ENCODE assay signal across 8 cellular contexts in the genomic region with DNA sequence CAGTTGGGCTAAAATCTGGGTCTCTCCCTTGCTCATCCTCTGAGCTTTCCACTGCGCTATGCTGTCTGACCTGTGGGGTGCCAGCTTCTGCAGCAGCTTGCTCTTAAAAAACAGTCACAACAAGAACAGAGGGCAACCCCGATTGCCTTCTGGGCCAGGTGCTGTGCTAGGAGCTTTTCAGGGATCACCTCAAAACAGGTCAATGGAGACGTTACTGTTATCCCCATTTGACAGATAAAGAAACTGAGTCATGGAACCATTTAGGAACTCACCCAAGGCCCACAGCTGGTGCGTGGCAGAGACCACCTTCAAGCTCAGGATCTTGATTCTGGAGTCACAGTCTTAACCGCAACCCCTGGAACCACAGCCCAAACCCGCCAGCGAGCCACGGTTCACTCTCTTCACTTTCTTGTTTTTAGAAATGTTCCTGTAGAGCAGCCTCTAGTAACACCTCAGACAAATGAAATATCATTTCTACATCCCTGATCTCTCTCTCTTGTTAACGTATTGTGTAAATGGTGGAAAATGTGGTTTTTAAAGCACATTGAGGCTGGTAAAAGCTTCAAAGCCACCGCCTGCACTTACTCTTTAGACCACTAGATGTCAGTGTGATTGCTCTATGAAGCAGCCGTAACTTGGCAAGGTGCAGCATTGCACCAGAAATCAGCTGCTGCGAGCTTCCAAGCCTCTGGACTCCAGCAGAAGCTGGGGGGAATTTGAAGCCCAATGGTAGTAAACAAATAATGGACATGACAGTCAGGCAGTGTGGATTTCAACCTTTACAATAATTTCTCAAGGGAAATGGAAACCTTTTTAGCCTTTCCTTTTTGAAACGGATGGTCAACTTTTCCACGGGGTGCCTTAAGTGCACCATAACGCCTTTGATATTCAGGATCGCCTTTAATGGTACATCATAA. TPM values are rescaled to one million over a fixed set of nuclear protein-coding genes. Genes with fewer than 3 reads are reported as not detected.
DNase-seq lines count a peak whose midpoint lies in the region; ATAC-seq, FAIRE-seq and TF ChIP-seq lines count a peak whose summit lies in the region.

No MANE protein-coding gene starts in this region.

- no peak for TF ChIP-seq EP300 in A549 (IDR thresholded peaks at IDR 0.05)

- peak; percentile 46 for FAIRE-seq in A549 (lab: Jason Lieb, UNC)
- no peak for FAIRE-seq in bronchial epithelial cell (lab: Jason Lieb, UNC)
- FAIRE-seq in keratinocyte (lab: Jason Lieb, UNC) = peak; percentile 89

- no peak overlapping the region for H2AFZ ChIP-seq in keratinocyte (ENCODE audit: control insufficient read depth, low read length)

- H3K4me3 ChIP-seq in A549 (no peak overlapping the region), WI38 (ENCODE audit: low read depth, low read length) (no peak overlapping the region), bronchial epithelial cell (ENCODE audit: low read depth, low read length) (no peak overlapping the region), keratinocyte (ENCODE audit: control insufficient read depth in 2 of 3, extremely low read depth in 1 of 3, insufficient read depth in 2 of 3, low read depth in 1 of 3, low read length in 3 of 3) (no peak overlapping the region)

- POLR2A ChIA-PET in A549 (lab: Yijun Ruan, JAX) = interaction anchor here (1.4 kb wide), 1 partner anchor 158 kb away, joined by 4 read pairs; no protein-coding TSS in a partner anchor

- DNase-seq in A549 (ENCODE audit: low read depth in 1 of 2, low spot score in 1 of 2) (peak; percentile 76 to 83), NCI-H2227 treated with DMSO at 0.1 percent for 48 hours (lab: John Stamatoyannopoulos, UW) (peak; percentile 40), bronchial epithelial cell (ENCODE audit: low read depth) (peak; percentile 72), keratinocyte (ENCODE audit: low read depth, low spot score) (no peak)
- DNase-seq in stimulated activated CD4-positive, alpha-beta T cell treated with anti-CD3 and anti-CD28 coated beads, Interleukin-15, amount 100 ng/mL, for 24 hours = peak; percentile 84

- ATAC-seq in A549 (peak; percentile 80 to 90), GM18517 (IDR thresholded peaks at IDR 0.05; ENCODE audit: unreplicated experiment) (peak; percentile 85), HG03064 (IDR thresholded peaks at IDR 0.05; ENCODE audit: low read depth, unreplicated experiment) (peak; percentile 79)

- no peaks in the 10 kb centered on the region for H3K36me3 ChIP-seq in bronchial epithelial cell (ENCODE audit: control insufficient read depth, insufficient read depth, low read length)
- no peaks in the 10 kb centered on the region for H3K36me3 ChIP-seq in keratinocyte (ENCODE audit: control insufficient read depth in 2 of 2, extremely low read depth in 1 of 2, insufficient read depth in 2 of 2, low read length in 2 of 2)

- no peaks in the 10 kb centered on the region for H3K9me1 ChIP-seq in keratinocyte (ENCODE audit: control insufficient read depth, extremely low read depth, insufficient read depth, low read length)

- H3K4me2 ChIP-seq in A549 (no peak overlapping the region), keratinocyte (ENCODE audit: control insufficient read depth, extremely low read depth, insufficient read depth, low read depth, low read length) (no peak overlapping the region)

- H3K27me3 ChIP-seq in bronchial epithelial cell (ENCODE audit: control insufficient read depth, insufficient read depth, low read length) (no peaks in the 10 kb centered on the region), keratinocyte (ENCODE audit: control insufficient read depth, extremely low read depth, insufficient read depth, low read length) (no peaks in the 10 kb centered on the region)

- H3K9me3 ChIP-seq in A549 (no peaks in the 10 kb centered on the region), keratinocyte (ENCODE audit: control insufficient read depth, low read depth, low read length) (no peaks in the 10 kb centered on the region)

- no peaks in the 10 kb centered on the region for H4K20me1 ChIP-seq in keratinocyte (ENCODE audit: control insufficient read depth, extremely low read depth, insufficient read depth, low read length)

- H3K27ac ChIP-seq in A549 (peak overlapping the region in 1 of 2 experiments; percentile 34; a peak in 2 of 6 replicates), keratinocyte (ENCODE audit: control insufficient read depth, insufficient read depth, low read length) (no peak overlapping the region)

- TF ChIP-seq POLR2A in A549 (IDR thresholded peaks at IDR 0.05; ENCODE audit: low read length) = no peak

- TF ChIP-seq CTCF in A549 (IDR thresholded peaks at IDR 0.05) = peak; percentile 89
- peak; percentile 92 for TF ChIP-seq CTCF in WI38 (IDR thresholded peaks at IDR 0.05; ENCODE audit: low read depth, low read length)
- peak; percentile 86 for TF ChIP-seq CTCF in bronchial epithelial cell (IDR thresholded peaks at IDR 0.05; ENCODE audit: insufficient read depth, low read length, severe bottlenecking)
- peak; percentile 86 to 98 (median 91) for TF ChIP-seq CTCF in keratinocyte (optimal IDR thresholded peaks at IDR 0.05 in 1 of 3, IDR thresholded peaks at IDR 0.05 in 1 of 3, conservative IDR thresholded peaks at IDR 0.05 in 1 of 3; ENCODE audit: extremely low read depth in 1 of 3, insufficient read depth in 2 of 3, low read length in 3 of 3)

- peaks cover 11% of the 10 kb centered on the region for H3K4me1 ChIP-seq in A549
- H3K4me1 ChIP-seq in keratinocyte (ENCODE audit: control insufficient read depth, extremely low read depth, insufficient read depth, low read length) = peaks cover 13% of the 10 kb centered on the region

- dilution Hi-C loops in keratinocyte (cut with MboI; ENCODE audit: extremely low pct_ligation_motif_present, low sequenced_read_pairs) = no loop called here

- H3K9ac ChIP-seq in keratinocyte (ENCODE audit: control insufficient read depth, extremely low read depth, insufficient read depth, low read length) = no peak overlapping the region

- H3K79me2 ChIP-seq in keratinocyte (ENCODE audit: control insufficient read depth, insufficient read depth, low read length) = no peaks in the 10 kb centered on the region

- TF ChIP-seq RAD21 in A549 (conservative IDR thresholded peaks at IDR 0.05 in 1 of 2, IDR thresholded peaks at IDR 0.05 in 1 of 2) = peak; percentile 91 to 93

- 61% methylated on average over 16 of the region's 16 CpGs for WGBS in A549 (ENCODE audit: missing lambda C conversion rate)

- CTCF ChIA-PET in A549 (lab: Yijun Ruan, JAX) = interaction anchor here (0.5 to 7.7 kb wide), 83 partner anchors 9 to 946 kb away, joined by 3 to 107 read pairs (median 4); a partner anchor contains a TSS

TF ChIP-seq in A549, 52 proteins besides CTCF, POLR2A, EP300 and RAD21:
- no peak for TF ChIP-seq FOSB (CRISPR knock-in tag; IDR thresholded peaks at IDR 0.05)
- no peak for TF ChIP-seq MAFK (IDR thresholded peaks at IDR 0.05; ENCODE audit: partially characterized antibody)
- no peak for TF ChIP-seq RFX5 (IDR thresholded peaks at IDR 0.05)
- TF ChIP-seq FOSL2 (IDR thresholded peaks at IDR 0.05) = no peak
- no peak for TF ChIP-seq FOSL2 (CRISPR knock-in tag; IDR thresholded peaks at IDR 0.05)
- peak; percentile 12 to 28; a peak in 1 of 4 replicates for TF ChIP-seq CEBPB (IDR thresholded peaks at IDR 0.05)
- TF ChIP-seq, protein P1, sequence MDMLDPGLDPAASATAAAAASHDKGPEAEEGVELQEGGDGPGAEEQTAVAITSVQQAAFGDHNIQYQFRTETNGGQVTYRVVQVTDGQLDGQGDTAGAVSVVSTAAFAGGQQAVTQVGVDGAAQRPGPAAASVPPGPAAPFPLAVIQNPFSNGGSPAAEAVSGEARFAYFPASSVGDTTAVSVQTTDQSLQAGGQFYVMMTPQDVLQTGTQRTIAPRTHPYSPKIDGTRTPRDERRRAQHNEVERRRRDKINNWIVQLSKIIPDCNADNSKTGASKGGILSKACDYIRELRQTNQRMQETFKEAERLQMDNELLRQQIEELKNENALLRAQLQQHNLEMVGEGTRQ (IDR thresholded peaks at IDR 0.05) = no peak
- TF ChIP-seq HDAC2 (IDR thresholded peaks at IDR 0.05) = no peak
- TF ChIP-seq NFE2L2 (conservative IDR thresholded peaks at IDR 0.05; ENCODE audit: low read length) = no peak
- TF ChIP-seq EHF (CRISPR knock-in tag; IDR thresholded peaks at IDR 0.05) = no peak
- no peak for TF ChIP-seq CBX8 (IDR thresholded peaks at IDR 0.05)
- peak; percentile 92 for TF ChIP-seq SMC3 (IDR thresholded peaks at IDR 0.05)
- TF ChIP-seq, protein P2, sequence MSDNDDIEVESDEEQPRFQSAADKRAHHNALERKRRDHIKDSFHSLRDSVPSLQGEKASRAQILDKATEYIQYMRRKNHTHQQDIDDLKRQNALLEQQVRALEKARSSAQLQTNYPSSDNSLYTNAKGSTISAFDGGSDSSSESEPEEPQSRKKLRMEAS (IDR thresholded peaks at IDR 0.05) = 0 out of 2 replicates have a peak, but pooled peaks have one; percentile 33

RNA-seq across cellular contexts. Expression of a gene that starts 1.7 kb away (rescaled TPM):
- 20.2 and 34.6 TPM in 2 replicates for polyA plus RNA-seq in A549 (2011; rRNA removed)
- polyA plus RNA-seq in A549 (2012; cell fraction: cytosol; rRNA removed) = 2.6 and 2.8 TPM in 2 replicates
- polyA plus RNA-seq in A549 (2012; cell fraction: nucleus; rRNA removed) = 1.7 and 3.2 TPM in 2 replicates
- 5.9 to 8.0 TPM (median 7.4 TPM) in 3 replicates for polyA plus RNA-seq in A549 (2017; fragmentation: RNase III; extraction: RNeasy Plus Mini Kit Qiagen cat#74134 plus additional on column Dnase treatment)
- 4.9 and 6.4 TPM in 2 replicates for polyA minus RNA-seq in A549 (2011; rRNA and poly(A)+ RNA removed)
- 0.13 and 0.26 TPM in 2 replicates for total RNA-seq in bronchial epithelial cell
- 0.29 to 1.0 TPM (median 0.56 TPM) in 3 replicates for polyA plus RNA-seq in keratinocyte
- polyA plus RNA-seq in keratinocyte (2011; ENCODE audit: low read depth) = 0.30 TPM
- 0.73 and 1.1 TPM in 2 replicates for polyA plus RNA-seq in keratinocyte (2011; cell fraction: cytosol; rRNA removed)
- 1.2 and 1.6 TPM in 2 replicates for polyA plus RNA-seq in keratinocyte (2011; cell fraction: nucleus; rRNA removed)
- polyA plus RNA-seq in keratinocyte (2012; ENCODE audit: low replicate concordance) = 0.13 and 0.44 TPM in 2 replicates
- polyA minus RNA-seq in keratinocyte = 0.61 to 0.63 TPM in 2 of 3 replicates, not detected in the other
- not detected for polyA minus RNA-seq in keratinocyte (2011; cell fraction: cytosol; rRNA and poly(A)+ RNA removed)
- 1.3 and 2.5 TPM in 2 replicates for polyA minus RNA-seq in keratinocyte (2011; cell fraction: nucleus; rRNA and poly(A)+ RNA removed)
